1 cellular context compared by ENCODE assay signal in the genomic region with DNA sequence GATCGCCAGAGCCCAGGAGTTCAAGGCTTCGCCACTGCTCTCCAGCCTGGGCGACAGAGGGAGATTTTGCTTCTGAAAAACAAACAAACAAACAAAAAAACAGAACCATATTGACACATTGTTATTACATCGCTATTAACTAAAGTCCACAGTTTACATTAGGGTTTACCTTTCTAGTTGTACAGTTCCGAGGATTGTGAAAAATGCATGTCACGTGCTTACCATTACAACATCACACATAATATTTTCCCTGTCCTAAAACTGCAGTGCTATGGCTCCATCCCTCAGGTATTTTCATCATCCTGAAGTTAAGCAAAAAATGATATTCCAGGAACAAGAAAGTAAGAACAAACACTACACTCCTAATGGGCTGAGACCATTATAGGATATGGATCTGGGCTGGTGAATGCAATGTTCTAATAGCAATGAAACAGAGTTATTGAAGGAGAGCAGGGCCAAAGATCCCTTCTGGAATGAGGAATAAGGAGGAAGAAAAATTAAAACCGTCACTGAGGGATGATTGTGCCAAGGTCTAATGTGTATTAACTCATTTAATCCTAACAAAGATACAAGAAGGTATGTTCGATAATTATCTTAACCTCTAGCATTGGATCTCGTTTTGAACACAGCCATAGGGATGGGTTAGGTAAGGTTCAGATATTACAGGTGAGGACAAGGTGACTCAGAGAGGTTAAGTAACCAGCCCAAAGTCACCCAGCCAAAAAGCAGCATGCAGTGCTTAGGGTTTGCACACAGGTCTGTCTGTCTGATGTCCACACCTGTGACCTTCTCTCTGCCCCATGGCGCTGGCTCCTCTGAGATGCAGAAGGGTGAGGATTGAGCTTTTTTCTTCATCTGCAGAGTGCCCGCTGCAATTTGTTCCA.
TF ChIP-seq lines count a peak whose summit lies in the region.

No MANE protein-coding gene starts in this region.

TF ChIP-seq in K562, 482 proteins besides CTCF, POLR2A, EP300 and RAD21 (continued from another document and continues in another):
- no peak for TF ChIP-seq SIN3A (IDR thresholded peaks at IDR 0.05; ENCODE audit: borderline replicate concordance in 2 of 2, control insufficient read depth in 1 of 2, low read depth in 2 of 2, low read length in 2 of 2)
- no peak for TF ChIP-seq GABPB1 (CRISPR knock-in tag; IDR thresholded peaks at IDR 0.05)
- no peak for TF ChIP-seq RBM14 (IDR thresholded peaks at IDR 0.05; ENCODE audit: borderline replicate concordance, insufficient read depth, low read depth, low read length)
- TF ChIP-seq TEAD1 (CRISPR knock-in tag; IDR thresholded peaks at IDR 0.05): no peak
- TF ChIP-seq, protein P1, sequence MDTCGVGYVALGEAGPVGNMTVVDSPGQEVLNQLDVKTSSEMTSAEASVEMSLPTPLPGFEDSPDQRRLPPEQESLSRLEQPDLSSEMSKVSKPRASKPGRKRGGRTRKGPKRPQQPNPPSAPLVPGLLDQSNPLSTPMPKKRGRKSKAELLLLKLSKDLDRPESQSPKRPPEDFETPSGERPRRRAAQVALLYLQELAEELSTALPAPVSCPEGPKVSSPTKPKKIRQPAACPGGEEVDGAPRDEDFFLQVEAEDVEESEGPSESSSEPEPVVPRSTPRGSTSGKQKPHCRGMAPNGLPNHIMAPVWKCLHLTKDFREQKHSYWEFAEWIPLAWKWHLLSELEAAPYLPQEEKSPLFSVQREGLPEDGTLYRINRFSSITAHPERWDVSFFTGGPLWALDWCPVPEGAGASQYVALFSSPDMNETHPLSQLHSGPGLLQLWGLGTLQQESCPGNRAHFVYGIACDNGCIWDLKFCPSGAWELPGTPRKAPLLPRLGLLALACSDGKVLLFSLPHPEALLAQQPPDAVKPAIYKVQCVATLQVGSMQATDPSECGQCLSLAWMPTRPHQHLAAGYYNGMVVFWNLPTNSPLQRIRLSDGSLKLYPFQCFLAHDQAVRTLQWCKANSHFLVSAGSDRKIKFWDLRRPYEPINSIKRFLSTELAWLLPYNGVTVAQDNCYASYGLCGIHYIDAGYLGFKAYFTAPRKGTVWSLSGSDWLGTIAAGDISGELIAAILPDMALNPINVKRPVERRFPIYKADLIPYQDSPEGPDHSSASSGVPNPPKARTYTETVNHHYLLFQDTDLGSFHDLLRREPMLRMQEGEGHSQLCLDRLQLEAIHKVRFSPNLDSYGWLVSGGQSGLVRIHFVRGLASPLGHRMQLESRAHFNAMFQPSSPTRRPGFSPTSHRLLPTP (IDR thresholded peaks at IDR 0.05; ENCODE audit: borderline replicate concordance, extremely low read depth, insufficient read length): no peak
- TF ChIP-seq, protein P2, sequence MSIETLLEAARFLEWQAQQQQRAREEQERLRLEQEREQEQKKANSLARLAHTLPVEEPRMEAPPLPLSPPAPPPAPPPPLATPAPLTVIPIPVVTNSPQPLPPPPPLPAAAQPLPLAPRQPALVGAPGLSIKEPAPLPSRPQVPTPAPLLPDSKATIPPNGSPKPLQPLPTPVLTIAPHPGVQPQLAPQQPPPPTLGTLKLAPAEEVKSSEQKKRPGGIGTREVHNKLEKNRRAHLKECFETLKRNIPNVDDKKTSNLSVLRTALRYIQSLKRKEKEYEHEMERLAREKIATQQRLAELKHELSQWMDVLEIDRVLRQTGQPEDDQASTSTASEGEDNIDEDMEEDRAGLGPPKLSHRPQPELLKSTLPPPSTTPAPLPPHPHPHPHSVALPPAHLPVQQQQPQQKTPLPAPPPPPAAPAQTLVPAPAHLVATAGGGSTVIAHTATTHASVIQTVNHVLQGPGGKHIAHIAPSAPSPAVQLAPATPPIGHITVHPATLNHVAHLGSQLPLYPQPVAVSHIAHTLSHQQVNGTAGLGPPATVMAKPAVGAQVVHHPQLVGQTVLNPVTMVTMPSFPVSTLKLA (conservative IDR thresholded peaks at IDR 0.05): no peak
- TF ChIP-seq BHLHE40 (IDR thresholded peaks at IDR 0.05; ENCODE audit: low read length): 0 out of 2 replicates have a peak, but pooled peaks have one; percentile 35
- TF ChIP-seq, protein P3, sequence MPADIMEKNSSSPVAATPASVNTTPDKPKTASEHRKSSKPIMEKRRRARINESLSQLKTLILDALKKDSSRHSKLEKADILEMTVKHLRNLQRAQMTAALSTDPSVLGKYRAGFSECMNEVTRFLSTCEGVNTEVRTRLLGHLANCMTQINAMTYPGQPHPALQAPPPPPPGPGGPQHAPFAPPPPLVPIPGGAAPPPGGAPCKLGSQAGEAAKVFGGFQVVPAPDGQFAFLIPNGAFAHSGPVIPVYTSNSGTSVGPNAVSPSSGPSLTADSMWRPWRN (IDR thresholded peaks at IDR 0.05; ENCODE audit: low read depth): no peak
- no peak for TF ChIP-seq ARID1B (IDR thresholded peaks at IDR 0.05)
- TF ChIP-seq NCOA2 (IDR thresholded peaks at IDR 0.05; ENCODE audit: partially characterized antibody in 2 of 2): no peak
- no peak for TF ChIP-seq KAT2B (IDR thresholded peaks at IDR 0.05; ENCODE audit: low read depth, low read length)
- TF ChIP-seq, protein P4, sequence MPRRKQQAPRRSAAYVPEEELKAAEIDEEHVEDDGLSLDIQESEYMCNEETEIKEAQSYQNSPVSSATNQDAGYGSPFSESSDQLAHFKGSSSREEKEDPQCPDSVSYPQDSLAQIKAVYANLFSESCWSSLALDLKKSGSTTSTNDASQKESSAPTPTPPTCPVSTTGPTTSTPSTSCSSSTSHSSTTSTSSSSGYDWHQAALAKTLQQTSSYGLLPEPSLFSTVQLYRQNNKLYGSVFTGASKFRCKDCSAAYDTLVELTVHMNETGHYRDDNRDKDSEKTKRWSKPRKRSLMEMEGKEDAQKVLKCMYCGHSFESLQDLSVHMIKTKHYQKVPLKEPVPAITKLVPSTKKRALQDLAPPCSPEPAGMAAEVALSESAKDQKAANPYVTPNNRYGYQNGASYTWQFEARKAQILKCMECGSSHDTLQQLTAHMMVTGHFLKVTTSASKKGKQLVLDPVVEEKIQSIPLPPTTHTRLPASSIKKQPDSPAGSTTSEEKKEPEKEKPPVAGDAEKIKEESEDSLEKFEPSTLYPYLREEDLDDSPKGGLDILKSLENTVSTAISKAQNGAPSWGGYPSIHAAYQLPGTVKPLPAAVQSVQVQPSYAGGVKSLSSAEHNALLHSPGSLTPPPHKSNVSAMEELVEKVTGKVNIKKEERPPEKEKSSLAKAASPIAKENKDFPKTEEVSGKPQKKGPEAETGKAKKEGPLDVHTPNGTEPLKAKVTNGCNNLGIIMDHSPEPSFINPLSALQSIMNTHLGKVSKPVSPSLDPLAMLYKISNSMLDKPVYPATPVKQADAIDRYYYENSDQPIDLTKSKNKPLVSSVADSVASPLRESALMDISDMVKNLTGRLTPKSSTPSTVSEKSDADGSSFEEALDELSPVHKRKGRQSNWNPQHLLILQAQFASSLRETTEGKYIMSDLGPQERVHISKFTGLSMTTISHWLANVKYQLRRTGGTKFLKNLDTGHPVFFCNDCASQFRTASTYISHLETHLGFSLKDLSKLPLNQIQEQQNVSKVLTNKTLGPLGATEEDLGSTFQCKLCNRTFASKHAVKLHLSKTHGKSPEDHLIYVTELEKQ (CRISPR knock-in tag; IDR thresholded peaks at IDR 0.05): no peak
- TF ChIP-seq ZNF408 (CRISPR knock-in tag; IDR thresholded peaks at IDR 0.05; ENCODE audit: low read depth): no peak
- TF ChIP-seq, protein P5, sequence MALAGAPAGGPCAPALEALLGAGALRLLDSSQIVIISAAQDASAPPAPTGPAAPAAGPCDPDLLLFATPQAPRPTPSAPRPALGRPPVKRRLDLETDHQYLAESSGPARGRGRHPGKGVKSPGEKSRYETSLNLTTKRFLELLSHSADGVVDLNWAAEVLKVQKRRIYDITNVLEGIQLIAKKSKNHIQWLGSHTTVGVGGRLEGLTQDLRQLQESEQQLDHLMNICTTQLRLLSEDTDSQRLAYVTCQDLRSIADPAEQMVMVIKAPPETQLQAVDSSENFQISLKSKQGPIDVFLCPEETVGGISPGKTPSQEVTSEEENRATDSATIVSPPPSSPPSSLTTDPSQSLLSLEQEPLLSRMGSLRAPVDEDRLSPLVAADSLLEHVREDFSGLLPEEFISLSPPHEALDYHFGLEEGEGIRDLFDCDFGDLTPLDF (CRISPR knock-in tag; IDR thresholded peaks at IDR 0.05): no peak
- TF ChIP-seq ZNF175 (CRISPR knock-in tag; IDR thresholded peaks at IDR 0.05; ENCODE audit: low read depth): no peak
- TF ChIP-seq, protein P6, sequence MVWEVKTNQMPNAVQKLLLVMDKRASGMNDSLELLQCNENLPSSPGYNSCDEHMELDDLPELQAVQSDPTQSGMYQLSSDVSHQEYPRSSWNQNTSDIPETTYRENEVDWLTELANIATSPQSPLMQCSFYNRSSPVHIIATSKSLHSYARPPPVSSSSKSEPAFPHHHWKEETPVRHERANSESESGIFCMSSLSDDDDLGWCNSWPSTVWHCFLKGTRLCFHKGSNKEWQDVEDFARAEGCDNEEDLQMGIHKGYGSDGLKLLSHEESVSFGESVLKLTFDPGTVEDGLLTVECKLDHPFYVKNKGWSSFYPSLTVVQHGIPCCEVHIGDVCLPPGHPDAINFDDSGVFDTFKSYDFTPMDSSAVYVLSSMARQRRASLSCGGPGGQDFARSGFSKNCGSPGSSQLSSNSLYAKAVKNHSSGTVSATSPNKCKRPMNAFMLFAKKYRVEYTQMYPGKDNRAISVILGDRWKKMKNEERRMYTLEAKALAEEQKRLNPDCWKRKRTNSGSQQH (CRISPR knock-in tag; IDR thresholded peaks at IDR 0.05): no peak
- no peak for TF ChIP-seq ZNF133 (CRISPR knock-in tag; IDR thresholded peaks at IDR 0.05)
- TF ChIP-seq, protein P7, sequence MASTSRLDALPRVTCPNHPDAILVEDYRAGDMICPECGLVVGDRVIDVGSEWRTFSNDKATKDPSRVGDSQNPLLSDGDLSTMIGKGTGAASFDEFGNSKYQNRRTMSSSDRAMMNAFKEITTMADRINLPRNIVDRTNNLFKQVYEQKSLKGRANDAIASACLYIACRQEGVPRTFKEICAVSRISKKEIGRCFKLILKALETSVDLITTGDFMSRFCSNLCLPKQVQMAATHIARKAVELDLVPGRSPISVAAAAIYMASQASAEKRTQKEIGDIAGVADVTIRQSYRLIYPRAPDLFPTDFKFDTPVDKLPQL (IDR thresholded peaks at IDR 0.05; ENCODE audit: extremely low read depth, insufficient read length): no peak
- TF ChIP-seq HNRNPUL1 (IDR thresholded peaks at IDR 0.05; ENCODE audit: low read length): no peak
- TF ChIP-seq HMGN3 (IDR thresholded peaks at IDR 0.05; ENCODE audit: borderline replicate concordance, extremely low read depth, insufficient read length, low read depth, low read length): no peak
- no peak for TF ChIP-seq ETV1 (tag; conservative IDR thresholded peaks at IDR 0.05; ENCODE audit: low read depth)
- no peak for TF ChIP-seq PCBP2 (IDR thresholded peaks at IDR 0.05; ENCODE audit: low read depth, low read length, poor library complexity, severe bottlenecking)
- TF ChIP-seq, protein P8, sequence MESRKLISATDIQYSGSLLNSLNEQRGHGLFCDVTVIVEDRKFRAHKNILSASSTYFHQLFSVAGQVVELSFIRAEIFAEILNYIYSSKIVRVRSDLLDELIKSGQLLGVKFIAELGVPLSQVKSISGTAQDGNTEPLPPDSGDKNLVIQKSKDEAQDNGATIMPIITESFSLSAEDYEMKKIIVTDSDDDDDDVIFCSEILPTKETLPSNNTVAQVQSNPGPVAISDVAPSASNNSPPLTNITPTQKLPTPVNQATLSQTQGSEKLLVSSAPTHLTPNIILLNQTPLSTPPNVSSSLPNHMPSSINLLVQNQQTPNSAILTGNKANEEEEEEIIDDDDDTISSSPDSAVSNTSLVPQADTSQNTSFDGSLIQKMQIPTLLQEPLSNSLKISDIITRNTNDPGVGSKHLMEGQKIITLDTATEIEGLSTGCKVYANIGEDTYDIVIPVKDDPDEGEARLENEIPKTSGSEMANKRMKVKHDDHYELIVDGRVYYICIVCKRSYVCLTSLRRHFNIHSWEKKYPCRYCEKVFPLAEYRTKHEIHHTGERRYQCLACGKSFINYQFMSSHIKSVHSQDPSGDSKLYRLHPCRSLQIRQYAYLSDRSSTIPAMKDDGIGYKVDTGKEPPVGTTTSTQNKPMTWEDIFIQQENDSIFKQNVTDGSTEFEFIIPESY (CRISPR knock-in tag; IDR thresholded peaks at IDR 0.05): 0 out of 2 replicates have a peak, but pooled peaks have one; percentile 32
- no peak for TF ChIP-seq KLF1 (tag; IDR thresholded peaks at IDR 0.05)
- TF ChIP-seq BRD9 (IDR thresholded peaks at IDR 0.05; ENCODE audit: low read depth, partially characterized antibody): no peak
- TF ChIP-seq, protein P9, sequence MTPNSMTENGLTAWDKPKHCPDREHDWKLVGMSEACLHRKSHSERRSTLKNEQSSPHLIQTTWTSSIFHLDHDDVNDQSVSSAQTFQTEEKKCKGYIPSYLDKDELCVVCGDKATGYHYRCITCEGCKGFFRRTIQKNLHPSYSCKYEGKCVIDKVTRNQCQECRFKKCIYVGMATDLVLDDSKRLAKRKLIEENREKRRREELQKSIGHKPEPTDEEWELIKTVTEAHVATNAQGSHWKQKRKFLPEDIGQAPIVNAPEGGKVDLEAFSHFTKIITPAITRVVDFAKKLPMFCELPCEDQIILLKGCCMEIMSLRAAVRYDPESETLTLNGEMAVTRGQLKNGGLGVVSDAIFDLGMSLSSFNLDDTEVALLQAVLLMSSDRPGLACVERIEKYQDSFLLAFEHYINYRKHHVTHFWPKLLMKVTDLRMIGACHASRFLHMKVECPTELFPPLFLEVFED (CRISPR knock-in tag; conservative IDR thresholded peaks at IDR 0.05): no peak
- TF ChIP-seq, protein P10, sequence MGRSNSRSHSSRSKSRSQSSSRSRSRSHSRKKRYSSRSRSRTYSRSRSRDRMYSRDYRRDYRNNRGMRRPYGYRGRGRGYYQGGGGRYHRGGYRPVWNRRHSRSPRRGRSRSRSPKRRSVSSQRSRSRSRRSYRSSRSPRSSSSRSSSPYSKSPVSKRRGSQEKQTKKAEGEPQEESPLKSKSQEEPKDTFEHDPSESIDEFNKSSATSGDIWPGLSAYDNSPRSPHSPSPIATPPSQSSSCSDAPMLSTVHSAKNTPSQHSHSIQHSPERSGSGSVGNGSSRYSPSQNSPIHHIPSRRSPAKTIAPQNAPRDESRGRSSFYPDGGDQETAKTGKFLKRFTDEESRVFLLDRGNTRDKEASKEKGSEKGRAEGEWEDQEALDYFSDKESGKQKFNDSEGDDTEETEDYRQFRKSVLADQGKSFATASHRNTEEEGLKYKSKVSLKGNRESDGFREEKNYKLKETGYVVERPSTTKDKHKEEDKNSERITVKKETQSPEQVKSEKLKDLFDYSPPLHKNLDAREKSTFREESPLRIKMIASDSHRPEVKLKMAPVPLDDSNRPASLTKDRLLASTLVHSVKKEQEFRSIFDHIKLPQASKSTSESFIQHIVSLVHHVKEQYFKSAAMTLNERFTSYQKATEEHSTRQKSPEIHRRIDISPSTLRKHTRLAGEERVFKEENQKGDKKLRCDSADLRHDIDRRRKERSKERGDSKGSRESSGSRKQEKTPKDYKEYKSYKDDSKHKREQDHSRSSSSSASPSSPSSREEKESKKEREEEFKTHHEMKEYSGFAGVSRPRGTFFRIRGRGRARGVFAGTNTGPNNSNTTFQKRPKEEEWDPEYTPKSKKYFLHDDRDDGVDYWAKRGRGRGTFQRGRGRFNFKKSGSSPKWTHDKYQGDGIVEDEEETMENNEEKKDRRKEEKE (IDR thresholded peaks at IDR 0.05; ENCODE audit: borderline replicate concordance in 1 of 2, control insufficient read depth in 1 of 2, low read depth in 2 of 2, low read length in 1 of 2): no peak
- TF ChIP-seq, protein P11, sequence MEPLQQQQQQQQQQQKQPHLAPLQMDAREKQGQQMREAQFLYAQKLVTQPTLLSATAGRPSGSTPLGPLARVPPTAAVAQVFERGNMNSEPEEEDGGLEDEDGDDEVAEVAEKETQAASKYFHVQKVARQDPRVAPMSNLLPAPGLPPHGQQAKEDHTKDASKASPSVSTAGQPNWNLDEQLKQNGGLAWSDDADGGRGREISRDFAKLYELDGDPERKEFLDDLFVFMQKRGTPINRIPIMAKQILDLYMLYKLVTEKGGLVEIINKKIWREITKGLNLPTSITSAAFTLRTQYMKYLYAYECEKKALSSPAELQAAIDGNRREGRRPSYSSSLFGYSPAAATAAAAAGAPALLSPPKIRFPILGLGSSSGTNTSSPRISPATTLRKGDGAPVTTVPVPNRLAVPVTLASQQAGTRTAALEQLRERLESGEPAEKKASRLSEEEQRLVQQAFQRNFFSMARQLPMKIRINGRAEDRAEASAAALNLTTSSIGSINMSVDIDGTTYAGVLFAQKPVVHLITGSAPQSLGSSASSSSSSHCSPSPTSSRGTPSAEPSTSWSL (CRISPR knock-in tag; IDR thresholded peaks at IDR 0.05; ENCODE audit: borderline replicate concordance): no peak
- no peak for TF ChIP-seq RUNX1 (IDR thresholded peaks at IDR 0.05; ENCODE audit: low read depth)
